19 cellular contexts compared by ENCODE assay signal in genomic region chr12:131536337-131536736, GRCh38.
A peak's percentile ranks its signal among the peaks of the same experiment; 100 is the strongest.
DNase-seq lines count a peak whose midpoint lies in the region; ATAC-seq and TF ChIP-seq lines count a peak whose summit lies in the region.
"Had no signal": no experiment of that assay in that cellular context is flagged by ENCODE, and none has a peak within 500 bp of the region (broad histone marks: within the 10 kb centered on the region; RNA-seq: fewer than 3 reads in every experiment).

No MANE protein-coding gene starts in this region.

- TF ChIP-seq POLR2A in body of pancreas (IDR thresholded peaks at IDR 0.05): no peak

- TF ChIP-seq CTCF in body of pancreas (IDR thresholded peaks at IDR 0.05) (no peak), omental fat pad (IDR thresholded peaks at IDR 0.05) (no peak)

- CTCF ChIA-PET in activated naive CD4-positive, alpha-beta T cell treated with anti-CD3 and anti-CD28 coated beads, Interleukin-2, amount 10 ng/mL, durations not matched to agents 7 days and 5 days (lab: Charles Lee): no interaction called here

- H3K27ac Mint-ChIP-seq in activated naive CD4-positive, alpha-beta T cell treated with anti-CD3 and anti-CD28 coated beads, Interleukin-2, amount 10 ng/mL, durations not matched to agents 7 days and 5 days: no peak overlapping the region

- DNase-seq in activated naive CD4-positive, alpha-beta T cell treated with Interleukin-2 at 50 U/mL for 16 hours: peak; percentile 55
- DNase-seq in activated naive CD4-positive, alpha-beta T cell (lab: John Stamatoyannopoulos, UW): no peak
- peak; percentile 31 for DNase-seq in activated naive CD4-positive, alpha-beta T cell treated with anti-CD3 and anti-CD28 coated beads, Interleukin-2, amount 10 ng/mL, durations not matched to agents 7 days and 5 days
- no peak for DNase-seq in sciatic nerve (ENCODE audit: low spot score)
- DNase-seq in body of pancreas: no peak
- DNase-seq in omental fat pad (ENCODE audit: low spot score): no peak
- no peak for DNase-seq in NCI-H2029 treated with DMSO at 0.1 percent for 48 hours (lab: John Stamatoyannopoulos, UW)
- DNase-seq: activated gamma-delta T cell, erythroblast, heart right ventricle, Karpas-422, NCI-H1436 treated with DMSO at 0.1 percent for 48 hours, NCI-H510A had no signal

- H3K9me3 Mint-ChIP-seq in activated naive CD4-positive, alpha-beta T cell treated with anti-CD3 and anti-CD28 coated beads, Interleukin-2, amount 10 ng/mL, durations not matched to agents 7 days and 5 days: no peaks in the 10 kb centered on the region

- H3K36me3 Mint-ChIP-seq in activated naive CD4-positive, alpha-beta T cell treated with anti-CD3 and anti-CD28 coated beads, Interleukin-2, amount 10 ng/mL, durations not matched to agents 7 days and 5 days: no peaks in the 10 kb centered on the region

- H3K9me3 ChIP-seq in body of pancreas: no peaks in the 10 kb centered on the region
- H3K9me3 ChIP-seq: HAP-1, heart right ventricle, prostate gland had no signal

- 70 to 73% methylated on average over 11 of the region's 11 CpGs for WGBS in body of pancreas, 2 donors

- peak; percentile 92 for ATAC-seq in sciatic nerve
- ATAC-seq in body of pancreas: no peak
- no peak for ATAC-seq in HG02642 (IDR thresholded peaks at IDR 0.05; ENCODE audit: poor library complexity, unreplicated experiment)
- ATAC-seq in omental fat pad (ENCODE audit: low FRiP score): no peak
- ATAC-seq: heart right ventricle had no signal

- no peak overlapping the region for H3K4me3 Mint-ChIP-seq in activated naive CD4-positive, alpha-beta T cell treated with anti-CD3 and anti-CD28 coated beads, Interleukin-2, amount 10 ng/mL, durations not matched to agents 7 days and 5 days

- intact Hi-C loops in sciatic nerve (cut with DNase I): no loop called here
- intact Hi-C loops in body of pancreas (cut with DNase I): no loop called here

- no peaks in the 10 kb centered on the region for H3K36me3 ChIP-seq in body of pancreas (replicated peaks in 1 of 2; ENCODE audit: insufficient read depth in 1 of 2, low read depth in 2 of 2)
- H3K36me3 ChIP-seq: HAP-1, heart right ventricle, prostate gland had no signal

- H3K27me3 ChIP-seq in body of pancreas: no peaks in the 10 kb centered on the region

- no peak overlapping the region for H3K4me3 ChIP-seq in body of pancreas
- H3K4me3 ChIP-seq: HAP-1, heart right ventricle, prostate gland, SK-N-MC had no signal

- no peaks in the 10 kb centered on the region for H3K27me3 Mint-ChIP-seq in activated naive CD4-positive, alpha-beta T cell treated with anti-CD3 and anti-CD28 coated beads, Interleukin-2, amount 10 ng/mL, durations not matched to agents 7 days and 5 days

- no peak overlapping the region for H3K27ac ChIP-seq in body of pancreas
- H3K27ac ChIP-seq: heart right ventricle, HL-60, prostate gland, SK-N-MC, VCaP had no signal

- peaks cover 5% of the 10 kb centered on the region for H3K4me1 Mint-ChIP-seq in activated naive CD4-positive, alpha-beta T cell treated with anti-CD3 and anti-CD28 coated beads, Interleukin-2, amount 10 ng/mL, durations not matched to agents 7 days and 5 days

- no peaks in the 10 kb centered on the region for H3K4me1 ChIP-seq in body of pancreas
- H3K4me1 ChIP-seq: HAP-1, heart right ventricle, prostate gland had no signal

Comparison
In these comparisons a context has a peak if more than half of its experiments do, and no peak if none do; other contexts are left out.
1. DNase-seq: peak in activated naive CD4-positive, alpha-beta T cell treated with Interleukin-2 at 50 U/mL for 16 hours (single experiment) and activated naive CD4-positive, alpha-beta T cell treated with anti-CD3 and anti-CD28 coated beads, Interleukin-2, amount 10 ng/mL, durations not matched to agents 7 days and 5 days (single experiment); none in activated naive CD4-positive, alpha-beta T cell (0 of 4), sciatic nerve (single experiment), body of pancreas (0 of 4), omental fat pad (single experiment) and NCI-H2029 treated with DMSO at 0.1 percent for 48 hours (single experiment).